In genomic region chr2:218003994-218004419, GRCh38 we compare ENCODE assay signal across 9 cellular contexts. TPM values are rescaled to one million over a fixed set of nuclear protein-coding genes. Genes with fewer than 3 reads are reported as not detected.
A peak's percentile ranks its signal among the peaks of the same experiment; 100 is the strongest.
DNase-seq lines count a peak whose midpoint lies in the region; ATAC-seq, FAIRE-seq and TF ChIP-seq lines count a peak whose summit lies in the region.
"Had no signal": no experiment of that assay in that cellular context is flagged by ENCODE, and none has a peak within 500 bp of the region (broad histone marks: within the 10 kb centered on the region; RNA-seq: fewer than 3 reads in every experiment).

No MANE protein-coding gene starts in this region.

- no peak for FAIRE-seq in GM12878 (lab: Jason Lieb, UNC)
- no peak for FAIRE-seq in frontal cortex (lab: Jason Lieb, UNC)

- POLR2A ChIA-PET in GM12878 (lab: Charles Lee) = no interaction called here
- POLR2A ChIA-PET in PC-3 (lab: Charles Lee; ENCODE audit: unreplicated experiment) = no interaction called here

- no peak for TF ChIP-seq EP300 in GM12878 (IDR thresholded peaks at IDR 0.05; ENCODE audit: borderline replicate concordance in 1 of 2, control insufficient read depth in 1 of 2, low read depth in 2 of 2, low read length in 2 of 2)

- no peaks in the 10 kb centered on the region for H3K79me2 ChIP-seq in GM12878 (ENCODE audit: control insufficient read depth, insufficient read depth, low read length)
- peaks cover 52% of the 10 kb centered on the region for H3K79me2 ChIP-seq in smooth muscle cell (ENCODE audit: low read depth)
- H3K79me2 ChIP-seq in MM.1S (ENCODE audit: low read length) = no peaks in the 10 kb centered on the region
- no peaks in the 10 kb centered on the region for H3K79me2 ChIP-seq in PC-3 (ENCODE audit: low read length)

- no peak for TF ChIP-seq RAD21 in GM12878 (IDR thresholded peaks at IDR 0.05; ENCODE audit: insufficient read depth, low read depth, low read length)

- intact Hi-C loops in GM12878 (cut with micrococcal nuclease; ENCODE audit: unreplicated experiment) (no loop called here), PC-3 (cut with micrococcal nuclease) (no loop called here)

- no peak overlapping the region for H2AFZ ChIP-seq in GM12878 (ENCODE audit: control insufficient read depth, low read depth, low read length)
- H2AFZ ChIP-seq in smooth muscle cell (ENCODE audit: low read depth) = no peak overlapping the region
- H2AFZ ChIP-seq in MM.1S (ENCODE audit: low read length) = no peak overlapping the region
- no peak overlapping the region for H2AFZ ChIP-seq in PC-3 (ENCODE audit: low read length)

- H3K4me3 ChIP-seq in GM12878 (no peak overlapping the region), right atrium auricular region (no peak overlapping the region), smooth muscle cell (no peak overlapping the region), MM.1S (ENCODE audit: low read length) (no peak overlapping the region), PC-3 (ENCODE audit: low read length) (no peak overlapping the region)

- WGBS in GM12878 (ENCODE audit: insufficient coverage, insufficient replicate concordance, low lambda C conversion rate, missing lambda C conversion rate) = 25% methylated on average over 4 of the region's 6 CpGs
- WGBS in smooth muscle cell (ENCODE audit: low lambda C conversion rate) = 13% methylated on average over 6 of the region's 6 CpGs

- in situ Hi-C loops in GM12878 (cut with MboI) = no loop called here

- H4K20me1 ChIP-seq in GM12878 (ENCODE audit: control insufficient read depth, insufficient read depth) (no peaks in the 10 kb centered on the region), smooth muscle cell (ENCODE audit: low read depth) (peaks cover 25% of the 10 kb centered on the region), MM.1S (ENCODE audit: insufficient read depth, low read length) (no peaks in the 10 kb centered on the region), PC-3 (ENCODE audit: low read length) (no peaks in the 10 kb centered on the region)

- H3K9me2 ChIP-seq in MM.1S (replicated peaks; ENCODE audit: insufficient read depth, low read length) (no peaks in the 10 kb centered on the region), PC-3 (replicated peaks; ENCODE audit: low read length) (no peaks in the 10 kb centered on the region)

- H3K4me1 ChIP-seq in GM12878 (ENCODE audit: control insufficient read depth, insufficient read depth, low read length) (no peaks in the 10 kb centered on the region; the same call in 1 of the 2 replicates), right atrium auricular region (peaks cover 0 to 29% of the 10 kb centered on the region in 2 donors), smooth muscle cell (ENCODE audit: low read depth) (peaks cover 39% of the 10 kb centered on the region), MM.1S (ENCODE audit: low read length) (no peaks in the 10 kb centered on the region), PC-3 (ENCODE audit: insufficient read depth, low read length) (no peaks in the 10 kb centered on the region)

- H3K4me2 ChIP-seq in GM12878 (ENCODE audit: control insufficient read depth, insufficient read depth) (no peak overlapping the region), smooth muscle cell (peak overlapping the region; percentile 93), MM.1S (ENCODE audit: low read depth, low read length) (no peak overlapping the region), PC-3 (ENCODE audit: low read length) (no peak overlapping the region)

- SMC1A ChIA-PET in GM12878 (lab: Charles Lee; ENCODE audit: uncharacterized antibody, unreplicated experiment) = no interaction called here

- CTCF ChIA-PET in GM12878 (lab: Yijun Ruan, JAX) = no interaction called here
- CTCF ChIA-PET in PC-3 (lab: Charles Lee) = no interaction called here

- H3K9me3 ChIP-seq in GM12878 (replicated peaks; ENCODE audit: control insufficient read depth, insufficient read depth, low read length) (no peaks in the 10 kb centered on the region), right atrium auricular region (no peaks in the 10 kb centered on the region), smooth muscle cell (replicated peaks; ENCODE audit: low read depth) (no peaks in the 10 kb centered on the region), MM.1S (replicated peaks; ENCODE audit: insufficient read depth, low read length) (no peaks in the 10 kb centered on the region), PC-3 (ENCODE audit: low read length) (no peaks in the 10 kb centered on the region)

- H3F3A ChIP-seq in smooth muscle cell (ENCODE audit: low read depth) (peaks cover 45% of the 10 kb centered on the region), MM.1S (ENCODE audit: insufficient read depth, low read length) (no peaks in the 10 kb centered on the region), PC-3 (ENCODE audit: low read length, unreplicated experiment) (no peaks in the 10 kb centered on the region)

- peaks cover 1 to 4% of the 10 kb centered on the region in 2 experiments; a peak in 3 of 4 replicates for H3K27me3 ChIP-seq in GM12878 (replicated peaks in 1 of 2; ENCODE audit: control insufficient read depth in 2 of 2, insufficient read depth in 2 of 2, low read length in 1 of 2)
- no peaks in the 10 kb centered on the region for H3K27me3 ChIP-seq in right atrium auricular region
- no peaks in the 10 kb centered on the region for H3K27me3 ChIP-seq in smooth muscle cell (ENCODE audit: low read depth)
- H3K27me3 ChIP-seq in MM.1S (replicated peaks; ENCODE audit: insufficient read depth, low read length) = peaks cover 3% of the 10 kb centered on the region
- H3K27me3 ChIP-seq in PC-3 (ENCODE audit: low read length) = peaks cover 22% of the 10 kb centered on the region

- H3K36me3 ChIP-seq in GM12878 (ENCODE audit: control insufficient read depth in 2 of 2, insufficient read depth in 2 of 2, low read length in 1 of 2) = no peaks in the 10 kb centered on the region
- H3K36me3 ChIP-seq in right atrium auricular region = no peaks in the 10 kb centered on the region
- H3K36me3 ChIP-seq in smooth muscle cell (ENCODE audit: low read depth) = no peaks in the 10 kb centered on the region
- H3K36me3 ChIP-seq in MM.1S (replicated peaks; ENCODE audit: insufficient read depth, low read length) = no peaks in the 10 kb centered on the region
- no peaks in the 10 kb centered on the region for H3K36me3 ChIP-seq in PC-3 (ENCODE audit: low read depth, low read length)

- no peak for TF ChIP-seq POLR2A in GM12878 (IDR thresholded peaks at IDR 0.05; ENCODE audit: low read depth, low read length)

- RAD21 ChIA-PET in GM12878 (lab: Charles Lee; ENCODE audit: unreplicated experiment) = no interaction called here

- ATAC-seq in GM12878 (peak; percentile 61), PC-3 (no peak)

- H3K27ac ChIP-seq in GM12878 (ENCODE audit: control insufficient read depth, insufficient read depth) (no peak overlapping the region), right atrium auricular region (peak overlapping the region; percentile 56 to 81), smooth muscle cell (ENCODE audit: low read depth) (peak overlapping the region; percentile 97), MM.1S (ENCODE audit: low read length) (no peak overlapping the region), PC-3 (ENCODE audit: low read length) (no peak overlapping the region)

- peak; percentile 89 for DNase-seq in EL
- no peak for DNase-seq in GM12878 (ENCODE audit: low read depth, low spot score)
- peak; percentile 94 for DNase-seq in right atrium auricular region (ENCODE audit: low spot score)
- DNase-seq in smooth muscle cell (lab: John Stamatoyannopoulos, UW; ENCODE audit: unreplicated experiment) = no peak
- DNase-seq in frontal cortex (ENCODE audit: low spot score in 2 of 2) = no peak
- DNase-seq in MM.1S = no peak
- no peak for DNase-seq in NCI-H2171 (lab: John Stamatoyannopoulos, UW)
- DNase-seq in PC-3 = no peak
- DNase-seq: NCI-H446 treated with DMSO at 0.1 percent for 48 hours had no signal

- no peak for TF ChIP-seq CTCF in GM12878 (IDR thresholded peaks at IDR 0.05 in 2 of 3, conservative IDR thresholded peaks at IDR 0.05 in 1 of 3; ENCODE audit: control insufficient read depth in 2 of 3, extremely low read depth in 1 of 3, insufficient read depth in 1 of 3, low read depth in 3 of 3, low read length in 3 of 3)
- no peak for TF ChIP-seq CTCF in right atrium auricular region (IDR thresholded peaks at IDR 0.05)
- no peak for TF ChIP-seq CTCF in smooth muscle cell (IDR thresholded peaks at IDR 0.05; ENCODE audit: borderline replicate concordance, insufficient read depth, poor library complexity, severe bottlenecking)
- no peak for TF ChIP-seq CTCF in MM.1S (IDR thresholded peaks at IDR 0.05; ENCODE audit: low read length)
- TF ChIP-seq CTCF in PC-3 (conservative IDR thresholded peaks at IDR 0.05; ENCODE audit: low read depth, low read length) = no peak

- no TSS peak for BruUV-seq in GM12878 (replicated peaks; lab: Mats Ljungman, UMichigan)
- BruUV-seq in PC-3 (replicated peaks; lab: Mats Ljungman, UMichigan) = no TSS peak

- H3K9ac ChIP-seq in GM12878 (ENCODE audit: control insufficient read depth, insufficient read depth, low read length) (no peak overlapping the region), smooth muscle cell (ENCODE audit: low read depth) (no peak overlapping the region), MM.1S (ENCODE audit: low read length) (no peak overlapping the region), PC-3 (ENCODE audit: low read length) (no peak overlapping the region)

RNA-seq across cellular contexts. Expression of gene TNS1, which starts 1.2 kb away (rescaled TPM):
- 11.5 and 12.1 TPM in 2 replicates for total RNA-seq in GM12878 (2013; cell fraction: nucleolus; rRNA removed)
- not detected in 2 replicates for total RNA-seq in GM12878 (2014; rRNA removed)
- not detected in 2 replicates for total RNA-seq in GM12878 (2014; rRNA removed; fragmentation: Illumina TruSeq; extraction: Trizol)
- 0.44 and 0.80 TPM in 2 replicates for total RNA-seq in GM12878 (2021)
- polyA plus RNA-seq in GM12878 (2011; ENCODE audit: low read depth) = 0.21 TPM
- polyA plus RNA-seq in GM12878 (2011; rRNA removed) = 0.05 and 0.06 TPM in 2 replicates
- 0.07 and 0.08 TPM in 2 replicates for polyA plus RNA-seq in GM12878 (2011; cell fraction: cytosol; rRNA removed)
- polyA plus RNA-seq in GM12878 (2011; cell fraction: nucleus; rRNA removed) = 0.47 and 0.75 TPM in 2 replicates
- polyA plus RNA-seq in GM12878 (2012) = 0.55 and 0.90 TPM in 2 replicates
- polyA plus RNA-seq in GM12878 (2014; fragmentation: Illumina TruSeq; extraction: Trizol) = 0.06 TPM in 1 of 2 replicates, not detected in the other
- polyA plus RNA-seq in GM12878 (2014; fragmentation: Nextera tagmentation; extraction: Ambion mirVana) = not detected
- polyA plus RNA-seq in GM12878 (2014; rRNA removed) = not detected in 2 replicates
- polyA plus RNA-seq in GM12878 (2016; fragmentation: Nextera tagmentation; extraction: Ambion mirVana) = not detected
- 0.88 and 1.8 TPM in 2 replicates for polyA minus RNA-seq in GM12878 (2011; rRNA and poly(A)+ RNA removed)
- 0.40 and 0.94 TPM in 2 replicates for polyA minus RNA-seq in GM12878 (2011; cell fraction: cytosol; rRNA and poly(A)+ RNA removed)
- 1.1 and 1.4 TPM in 2 replicates for polyA minus RNA-seq in GM12878 (2011; cell fraction: nucleus; rRNA and poly(A)+ RNA removed)
- total RNA-seq in right atrium auricular region = 100 to 1,000 TPM; 393 to 720 TPM
- 61.5 and 67.7 TPM in 2 replicates for total RNA-seq in smooth muscle cell
- polyA plus RNA-seq in smooth muscle cell = 45.0 and 52.3 TPM in 2 replicates
- total RNA-seq in frontal cortex = 3.7 TPM
- total RNA-seq in PC-3 (2014; rRNA removed) = 1.0 and 1.5 TPM in 2 replicates

Comparison
In these comparisons a context has a peak if more than half of its experiments do, and no peak if none do; other contexts are left out.
1. DNase-seq: peak in EL (single experiment) and right atrium auricular region (single experiment); none in GM12878 (single experiment), smooth muscle cell (single experiment), frontal cortex (0 of 2), MM.1S (single experiment), NCI-H2171 (single experiment) and PC-3 (single experiment).
2. H3K27ac ChIP-seq: peak in right atrium auricular region (2 of 2) and smooth muscle cell (single experiment); none in GM12878 (single experiment), MM.1S (single experiment) and PC-3 (single experiment).